In the genomic region with DNA sequence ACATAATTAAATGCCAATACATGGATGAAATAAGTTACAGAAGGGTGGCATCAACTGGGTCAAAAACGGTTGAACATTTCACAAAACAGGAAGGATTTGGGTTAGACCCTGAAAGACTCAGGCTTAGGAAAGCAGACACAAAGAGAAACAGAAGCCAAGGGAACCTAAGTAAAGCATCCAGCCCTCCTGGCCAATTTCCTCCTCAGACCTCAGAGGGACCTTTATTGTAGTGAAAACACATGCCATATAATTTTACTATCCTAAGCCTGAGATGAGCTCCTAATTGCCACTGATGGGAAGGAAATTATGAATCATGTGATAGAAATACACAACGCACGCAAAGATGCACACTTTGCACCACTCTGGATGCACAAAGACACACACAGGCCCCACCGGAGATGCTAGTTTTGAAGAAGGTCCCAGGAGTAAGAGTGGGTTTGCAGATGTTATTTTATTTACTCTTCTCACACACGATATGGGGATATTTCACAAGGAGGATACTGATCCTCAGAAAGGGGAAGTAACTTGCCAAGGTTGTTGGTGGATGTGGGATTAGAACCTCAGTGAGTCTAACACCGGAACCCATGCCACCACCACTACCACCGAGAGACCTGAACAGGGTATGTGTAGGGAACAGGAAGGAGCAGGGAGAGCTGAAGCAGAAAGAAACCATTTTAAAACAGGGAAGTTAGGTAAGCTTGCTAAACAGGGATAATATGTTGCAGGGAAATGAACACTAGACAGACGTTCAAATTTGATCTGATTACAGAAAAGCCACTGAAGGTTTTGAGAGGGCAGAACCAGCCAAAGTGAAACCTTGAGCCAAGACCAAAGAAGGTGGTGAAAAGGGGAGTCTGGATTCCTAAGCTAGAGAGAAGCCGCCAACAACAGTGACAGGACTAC, we compare ENCODE assay signal across 1 cellular context.
TF ChIP-seq lines count a peak whose summit lies in the region.

No MANE protein-coding gene starts in this region.

TF ChIP-seq in SK-N-SH treated with all-trans-retinoic acid at 6 μM for 48 hours, 23 proteins besides CTCF, POLR2A, EP300 and RAD21 (continued from another document):
- no peak for TF ChIP-seq GLIS3 (CRISPR knock-in tag; IDR thresholded peaks at IDR 0.05)
- TF ChIP-seq CSRNP3 (CRISPR knock-in tag; IDR thresholded peaks at IDR 0.05), result no peak
- no peak for TF ChIP-seq PPARA (CRISPR knock-in tag; IDR thresholded peaks at IDR 0.05; ENCODE audit: borderline replicate concordance)
- TF ChIP-seq TCF4 (CRISPR knock-in tag; IDR thresholded peaks at IDR 0.05; ENCODE audit: borderline replicate concordance), result no peak
- TF ChIP-seq, protein P1, sequence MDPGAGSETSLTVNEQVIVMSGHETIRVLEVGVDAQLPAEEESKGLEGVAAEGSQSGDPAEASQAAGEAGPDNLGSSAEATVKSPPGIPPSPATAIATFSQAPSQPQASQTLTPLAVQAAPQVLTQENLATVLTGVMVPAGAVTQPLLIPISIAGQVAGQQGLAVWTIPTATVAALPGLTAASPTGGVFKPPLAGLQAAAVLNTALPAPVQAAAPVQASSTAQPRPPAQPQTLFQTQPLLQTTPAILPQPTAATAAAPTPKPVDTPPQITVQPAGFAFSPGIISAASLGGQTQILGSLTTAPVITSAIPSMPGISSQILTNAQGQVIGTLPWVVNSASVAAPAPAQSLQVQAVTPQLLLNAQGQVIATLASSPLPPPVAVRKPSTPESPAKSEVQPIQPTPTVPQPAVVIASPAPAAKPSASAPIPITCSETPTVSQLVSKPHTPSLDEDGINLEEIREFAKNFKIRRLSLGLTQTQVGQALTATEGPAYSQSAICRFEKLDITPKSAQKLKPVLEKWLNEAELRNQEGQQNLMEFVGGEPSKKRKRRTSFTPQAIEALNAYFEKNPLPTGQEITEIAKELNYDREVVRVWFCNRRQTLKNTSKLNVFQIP (CRISPR knock-in tag; IDR thresholded peaks at IDR 0.05; ENCODE audit: borderline replicate concordance, low read depth), result no peak
